ENCODE assay signal across 29 cellular contexts in genomic region chr15:65986416-65986815, GRCh38.
"Had no signal": no experiment of that assay in that cellular context is flagged by ENCODE, and none has a peak within 500 bp of the region (broad histone marks: within the 10 kb centered on the region; RNA-seq: fewer than 3 reads in every experiment).

No MANE protein-coding gene starts in this region.

- H3K4me3 ChIP-seq: ascending aorta, breast epithelium, cardiac muscle cell, colonic mucosa, dorsolateral prefrontal cortex, esophagus muscularis mucosa, gastrocnemius medialis had no signal

- ATAC-seq: activated CD4-positive, CD25-positive, alpha-beta regulatory T cell treated with anti-CD3 and anti-CD28 coated beads, Interleukin-2, amount 50 U/mL, for 24 hours; activated CD8-positive, alpha-beta memory T cell treated with anti-CD3 and anti-CD28 coated beads, Interleukin-2, amount 10 ng/mL, durations not matched to agents 7 days and 5 days; activated CD8-positive, alpha-beta T cell treated with anti-CD3 and anti-CD28 coated beads, Interleukin-2, amount 10 ng/mL, durations not matched to agents 7 days and 5 days; foreskin keratinocyte; gastrocnemius medialis; T-helper 17 cell had no signal

- H3K27ac ChIP-seq: ascending aorta, breast epithelium, cardiac muscle cell, colonic mucosa, dorsolateral prefrontal cortex, esophagus muscularis mucosa, foreskin keratinocyte, gastrocnemius medialis, WERI-Rb-1 had no signal

- DNase-seq: activated B cell treated with CpG ODN at 0.5 μM for 24 hours; activated CD4-positive, alpha-beta memory T cell treated with anti-CD3 and anti-CD28 coated beads for 36 hours; activated CD4-positive, alpha-beta T cell treated with anti-CD3 and anti-CD28 coated beads, Interleukin-2, amount 10 ng/mL, durations not matched to agents 24 days and 14 days; activated CD8-positive, alpha-beta memory T cell treated with anti-CD3 and anti-CD28 coated beads, Interleukin-2, amount 10 ng/mL, durations not matched to agents 7 days and 5 days; activated CD8-positive, alpha-beta memory T cell treated with anti-CD3 and anti-CD28 coated beads, Interleukin-2, amount 50 U/mL, for 4 hours; activated CD8-positive, alpha-beta T cell treated with anti-CD3 and anti-CD28 coated beads, Interleukin-2, amount 10 ng/mL, durations not matched to agents 7 days and 5 days; activated effector memory CD4-positive, alpha-beta T cell treated with anti-CD3 and anti-CD28 coated beads, Interleukin-2, amount 50 U/mL, for 16 hours; activated naive CD4-positive, alpha-beta T cell treated with anti-CD3 and anti-CD28 coated beads for 36 hours; activated naive CD8-positive, alpha-beta T cell treated with anti-CD3 and anti-CD28 coated beads, Interleukin-2, amount 10 ng/mL, durations not matched to agents 7 days and 5 days; activated T-cell treated with anti-CD3 and anti-CD28 coated beads, Interleukin-2, amount 50 U/mL, for 1 hour; activated T-cell treated with anti-CD3 and anti-CD28 coated beads, Interleukin-2, amount 50 U/mL, for 48 hours; central memory CD4-positive, alpha-beta T cell; cerebellar nuclear complex; colonic mucosa; dorsolateral prefrontal cortex; effector memory CD4-positive, alpha-beta T cell; endodermal cell; erythroblast; foreskin keratinocyte; gastrocnemius medialis; T-helper 1 cell; T-helper 17 cell; T1000; WERI-Rb-1 had no signal
